Comparison of ENCODE assay signal across 8 cellular contexts in the genomic region with DNA sequence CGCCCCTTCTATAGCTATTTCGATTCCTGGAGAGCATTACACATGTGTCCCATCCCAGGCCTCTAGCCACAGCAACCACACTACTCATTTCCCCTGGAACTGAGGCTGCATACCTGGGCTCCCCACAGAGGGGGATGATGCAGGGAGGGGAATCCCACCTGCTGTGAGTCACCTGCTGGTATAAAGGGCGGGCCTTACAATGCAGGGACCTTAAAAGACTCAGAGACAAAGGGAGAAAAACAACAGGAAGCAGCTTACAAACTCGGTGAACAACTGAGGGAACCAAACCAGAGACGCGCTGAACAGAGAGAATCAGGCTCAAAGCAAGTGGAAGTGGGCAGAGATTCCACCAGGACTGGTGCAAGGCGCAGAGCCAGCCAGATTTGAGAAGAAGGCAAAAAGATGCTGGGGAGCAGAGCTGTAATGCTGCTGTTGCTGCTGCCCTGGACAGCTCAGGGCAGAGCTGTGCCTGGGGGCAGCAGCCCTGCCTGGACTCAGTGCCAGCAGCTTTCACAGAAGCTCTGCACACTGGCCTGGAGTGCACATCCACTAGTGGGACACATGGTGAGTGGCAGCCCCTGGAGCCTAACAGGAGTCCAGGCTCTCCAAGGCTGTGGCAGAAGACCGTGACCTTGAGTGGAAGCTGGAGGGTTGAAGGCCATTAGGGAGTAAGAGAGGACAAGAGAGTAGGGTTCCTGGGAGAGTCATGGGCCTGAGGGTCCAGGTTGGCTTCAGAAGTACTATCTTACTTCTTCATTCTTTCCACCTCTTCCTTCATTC. TPM values are rescaled to one million over a fixed set of nuclear protein-coding genes. Genes with fewer than 3 reads are reported as not detected.
DNase-seq lines count a peak whose midpoint lies in the region; ATAC-seq, FAIRE-seq and TF ChIP-seq lines count a peak whose summit lies in the region.

A gene with protein sequence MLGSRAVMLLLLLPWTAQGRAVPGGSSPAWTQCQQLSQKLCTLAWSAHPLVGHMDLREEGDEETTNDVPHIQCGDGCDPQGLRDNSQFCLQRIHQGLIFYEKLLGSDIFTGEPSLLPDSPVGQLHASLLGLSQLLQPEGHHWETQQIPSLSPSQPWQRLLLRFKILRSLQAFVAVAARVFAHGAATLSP (plus strand): TSS at position 242 of the 780 bp plus-strand sequence. CDS start 161 bp downstream, at position 403.

- no peak within 1 kb of the TSS for H3K4me3 ChIP-seq in astrocyte (ENCODE audit: insufficient read depth, low read depth, low read length)

- H3K9me3 Mint-ChIP-seq in T-cell: no peaks in the 10 kb centered on the region
- no peaks in the 10 kb centered on the region for H3K9me3 Mint-ChIP-seq in astrocyte (ENCODE audit: unreplicated experiment)
- H3K9me3 Mint-ChIP-seq in progenitor cell of endocrine pancreas (ENCODE audit: low read depth): no peaks in the 10 kb centered on the region

- peaks cover 8% of the 10 kb centered on the region for H3K36me3 ChIP-seq in astrocyte (ENCODE audit: insufficient read depth, low read length)

- TF ChIP-seq CTCF in astrocyte (IDR thresholded peaks at IDR 0.05; ENCODE audit: insufficient read depth, low read depth, low read length) (no peak), progenitor cell of endocrine pancreas (IDR thresholded peaks at IDR 0.05; ENCODE audit: unreplicated experiment) (no peak)

- no peaks in the 10 kb centered on the region for H3K27me3 ChIP-seq in astrocyte (ENCODE audit: insufficient read depth, low read length)

- peaks cover 39 to 55% (median 54%) of the 10 kb centered on the region in 3 donors for H3K4me1 Mint-ChIP-seq in T-cell
- peaks cover 8% of the 10 kb centered on the region for H3K4me1 Mint-ChIP-seq in astrocyte (ENCODE audit: low read depth, unreplicated experiment)
- H3K4me1 Mint-ChIP-seq in progenitor cell of endocrine pancreas (ENCODE audit: low read depth): peaks cover 1% of the 10 kb centered on the region

- FAIRE-seq in astrocyte (lab: Jason Lieb, UNC): no peak

- CTCF ChIA-PET in T-cell (lab: Charles Lee): interaction anchor here (0.5 to 2.1 kb wide), 7 partner anchors 21 to 298 kb away, joined by 3 to 18 read pairs (median 4); partner anchors contain the start of genes CNPY2 (in 1 of the 2), SMARCC2 (in 1 of the 2) and STAT2 (in 1 of the 2)

- H3K36me3 Mint-ChIP-seq in T-cell (peaks cover 22% of the 10 kb centered on the region), astrocyte (ENCODE audit: low read depth, unreplicated experiment) (peaks cover 17% of the 10 kb centered on the region), progenitor cell of endocrine pancreas (ENCODE audit: insufficient read depth) (peaks cover 5% of the 10 kb centered on the region)

- H3K9ac ChIP-seq in astrocyte (ENCODE audit: low read length): no peak within 1 kb of the TSS

- H3K27me3 Mint-ChIP-seq in T-cell (no peaks in the 10 kb centered on the region), astrocyte (ENCODE audit: low read depth, unreplicated experiment) (no peaks in the 10 kb centered on the region), progenitor cell of endocrine pancreas (no peaks in the 10 kb centered on the region)

- H2AFZ ChIP-seq in astrocyte (ENCODE audit: low read depth, low read length): no peak within 1 kb of the TSS

- H3K9me3 ChIP-seq in astrocyte (ENCODE audit: insufficient read depth, low read depth, low read length): no peaks in the 10 kb centered on the region

- H3K4me2 ChIP-seq in astrocyte (ENCODE audit: low read length): peak within 1 kb of the TSS; percentile 7

- POLR2A ChIA-PET in T-cell (lab: Charles Lee): interaction anchor here (0.6 to 1.7 kb wide), 9 partner anchors 13 to 365 kb away, joined by 3 to 17 read pairs (median 4); partner anchors contain the start of genes STAT2 (in 2 of the 2) and RAB5B (in 1 of the 2)

- H3K4me1 ChIP-seq in astrocyte (ENCODE audit: insufficient read depth, low read length): peaks cover 12% of the 10 kb centered on the region

- H3K27ac ChIP-seq in astrocyte (ENCODE audit: low read depth, low read length): no peak within 1 kb of the TSS

- intact Hi-C loops in sciatic nerve (cut with DNase I): no loop called here

- H3K4me3 Mint-ChIP-seq in T-cell (peak within 1 kb of the TSS; percentile 95 to 96 (median 95)), astrocyte (ENCODE audit: unreplicated experiment) (peak within 1 kb of the TSS; percentile 43), progenitor cell of endocrine pancreas (ENCODE audit: low read depth) (no peak within 1 kb of the TSS)

- peak; percentile 82 to 84 (median 82) for ATAC-seq in T-cell (replicated peaks in 1 of 4)
- no peak for ATAC-seq in HG02763 (IDR thresholded peaks at IDR 0.05; ENCODE audit: unreplicated experiment)
- no peak for ATAC-seq in sciatic nerve

- H3K27ac Mint-ChIP-seq in T-cell (peak within 1 kb of the TSS; percentile 100), astrocyte (ENCODE audit: unreplicated experiment) (peak within 1 kb of the TSS; percentile 68), progenitor cell of endocrine pancreas (peak within 1 kb of the TSS; percentile 89)

- H3K79me2 ChIP-seq in astrocyte (ENCODE audit: insufficient read depth, low read length): no peaks in the 10 kb centered on the region

- no peaks in the 10 kb centered on the region for H4K20me1 ChIP-seq in astrocyte (ENCODE audit: insufficient read depth, low read length)

- DNase-seq in NK-92 treated with Interleukin-12 subunit alpha and Interleukin-12 subunit beta, amount 100 ng/mL, for 24 hours (lab: John Stamatoyannopoulos, UW): peak; percentile 64
- DNase-seq in NK-92 (lab: John Stamatoyannopoulos, UW; ENCODE audit: unreplicated experiment): no peak
- peak; percentile 52 to 91 (median 80) for DNase-seq in T-cell
- peak; percentile 60 for DNase-seq in astrocyte (ENCODE audit: low read depth)
- DNase-seq in progenitor cell of endocrine pancreas (ENCODE audit: low spot score, unreplicated experiment): no peak
- no peak for DNase-seq in DMS 273 treated with DMSO at 0.1 percent for 48 hours (lab: John Stamatoyannopoulos, UW)
- no peak for DNase-seq in sciatic nerve (ENCODE audit: low spot score)

RNA-seq across cellular contexts. Expression of the gene that starts here (rescaled TPM):
- total RNA-seq in T-cell: 10 to 100 TPM; 16.3 to 29.9 (median 27.6) TPM
- total RNA-seq in astrocyte: 0.32 TPM in 1 of 2 replicates, not detected in the other
- total RNA-seq in progenitor cell of endocrine pancreas: 0.67 and 0.89 TPM in 2 replicates
- not detected for total RNA-seq in sciatic nerve

Comparison
In these comparisons a context has a peak if more than half of its experiments do, and no peak if none do; other contexts are left out.
1. DNase-seq: peak in NK-92 treated with Interleukin-12 subunit alpha and Interleukin-12 subunit beta, amount 100 ng/mL, for 24 hours (single experiment) and T-cell (34 of 34); none in NK-92 (single experiment), progenitor cell of endocrine pancreas (single experiment), DMS 273 treated with DMSO at 0.1 percent for 48 hours (single experiment) and sciatic nerve (single experiment).
2. Peak in DNase-seq and H3K4me2 ChIP-seq in astrocyte; RNA of the gene not detected or under 1 TPM.
3. ATAC-seq: peak in T-cell (4 of 4); none in HG02763 (single experiment) and sciatic nerve (single experiment).
4. Peak in every context shown above with its lines, with median percentiles within 50 percentile points of each other: H3K27ac Mint-ChIP-seq.